9 cellular contexts compared by ENCODE assay signal in genomic region chr5:160199410-160199911, GRCh38. TPM values are rescaled to one million over a fixed set of nuclear protein-coding genes. Genes with fewer than 3 reads are reported as not detected.
A peak's percentile ranks its signal among the peaks of the same experiment; 100 is the strongest.
DNase-seq lines count a peak whose midpoint lies in the region; ATAC-seq and TF ChIP-seq lines count a peak whose summit lies in the region.
"Had no signal": no experiment of that assay in that cellular context is flagged by ENCODE, and none has a peak within 500 bp of the region (broad histone marks: within the 10 kb centered on the region; RNA-seq: fewer than 3 reads in every experiment).

No MANE protein-coding gene starts in this region.

- no peaks in the 10 kb centered on the region for H3K9me3 ChIP-seq in PC-9 (ENCODE audit: insufficient read depth, low read depth)
- H3K9me3 ChIP-seq in fibroblast of lung (ENCODE audit: control insufficient read depth, insufficient read depth, low read depth, low read length), result no peaks in the 10 kb centered on the region

- peak overlapping the region; percentile 64 for H3K4me2 ChIP-seq in PC-9
- H3K4me2 ChIP-seq in fibroblast of lung (ENCODE audit: extremely low read depth, insufficient read depth, low read length), result peak overlapping the region; percentile 78

- peak overlapping the region; percentile 35; the same call in 1 of the 2 replicates for H3K4me3 ChIP-seq in PC-9
- H3K4me3 ChIP-seq in fibroblast of lung (replicated peaks in 1 of 4; ENCODE audit: control extremely low read depth in 1 of 4, insufficient read depth in 1 of 4, low read depth in 3 of 4, low read length in 4 of 4), result peak overlapping the region in 3 of 4 experiments; percentile 30 to 53 (median 38)

- H4K20me1 ChIP-seq in PC-9 (ENCODE audit: insufficient read depth) (no peaks in the 10 kb centered on the region), fibroblast of lung (ENCODE audit: control insufficient read depth, extremely low read depth, insufficient read depth, low read length) (no peaks in the 10 kb centered on the region)

- H3K4me3 Mint-ChIP-seq in activated T-cell treated with anti-CD3 and anti-CD28 coated beads, Interleukin-2, amount 50 U/mL, for 72 hours, result peak overlapping the region; percentile 63 to 78
- H3K4me3 Mint-ChIP-seq in naive thymus-derived CD8-positive, alpha-beta T cell, result peak overlapping the region; percentile 60 to 87 (median 84)
- peak overlapping the region; percentile 78 for H3K4me3 Mint-ChIP-seq in stimulated activated memory B cell treated with anti-CD40 and anti-IgM and Interleukin-4, amounts not matched to agents 10 μg/mL and 1 μg/mL and 100 μg/mL, for 72 hours

- no peak overlapping the region for H3K27ac ChIP-seq in PC-9
- H3K27ac ChIP-seq in fibroblast of lung (ENCODE audit: insufficient read depth, low read length), result no peak overlapping the region

- peak; percentile 97 for ATAC-seq in GM19452 (IDR thresholded peaks at IDR 0.05; ENCODE audit: unreplicated experiment)
- peak; percentile 84 for ATAC-seq in HG03558 (IDR thresholded peaks at IDR 0.05; ENCODE audit: extremely low read depth, unreplicated experiment)
- peak; percentile 96 to 97 for ATAC-seq in activated T-cell treated with anti-CD3 and anti-CD28 coated beads, Interleukin-2, amount 50 U/mL, for 72 hours (replicated peaks in 1 of 2)
- ATAC-seq in naive thymus-derived CD8-positive, alpha-beta T cell, result peak; percentile 98 to 100
- ATAC-seq in stimulated activated memory B cell treated with anti-CD40 and anti-IgM and Interleukin-4, amounts not matched to agents 10 μg/mL and 1 μg/mL and 100 μg/mL, for 72 hours, result peak; percentile 93

- no peak overlapping the region for H3K27ac Mint-ChIP-seq in activated T-cell treated with anti-CD3 and anti-CD28 coated beads, Interleukin-2, amount 50 U/mL, for 72 hours
- peak overlapping the region in 2 of 10 donors; percentile 29 to 86 for H3K27ac Mint-ChIP-seq in naive thymus-derived CD8-positive, alpha-beta T cell
- peak overlapping the region; percentile 57 for H3K27ac Mint-ChIP-seq in stimulated activated memory B cell treated with anti-CD40 and anti-IgM and Interleukin-4, amounts not matched to agents 10 μg/mL and 1 μg/mL and 100 μg/mL, for 72 hours

- DNase-seq in CD1c-positive myeloid dendritic cell (ENCODE audit: extremely low spot score), result peak; percentile 78
- DNase-seq in PC-9, result peak in 1 of 2 experiments; percentile 84
- DNase-seq in activated T-cell treated with anti-CD3 and anti-CD28 coated beads, Interleukin-2, amount 50 U/mL, for 72 hours, result peak; percentile 73 to 84
- DNase-seq in fibroblast of lung (ENCODE audit: low read depth in 2 of 2), result peak; percentile 33 to 36
- DNase-seq in naive thymus-derived CD8-positive, alpha-beta T cell, result peak; percentile 24 to 78 (median 68)

- H3K36me3 ChIP-seq in PC-9 (ENCODE audit: low read depth) (no peaks in the 10 kb centered on the region), fibroblast of lung (ENCODE audit: control insufficient read depth, insufficient read depth, low read length) (no peaks in the 10 kb centered on the region)

- no peaks in the 10 kb centered on the region for H3K9me2 ChIP-seq in PC-9 (ENCODE audit: insufficient read depth)

- H3K4me1 ChIP-seq in PC-9 (replicated peaks; ENCODE audit: insufficient read depth) (no peaks in the 10 kb centered on the region), fibroblast of lung (ENCODE audit: control insufficient read depth, extremely low read depth, insufficient read depth, low read length) (peaks cover 17% of the 10 kb centered on the region)

- no peaks in the 10 kb centered on the region for H3K27me3 ChIP-seq in PC-9 (ENCODE audit: insufficient read depth, low read depth)
- no peaks in the 10 kb centered on the region for H3K27me3 ChIP-seq in fibroblast of lung (ENCODE audit: control insufficient read depth, insufficient read depth, low read length)

- H3K36me3 Mint-ChIP-seq in activated T-cell treated with anti-CD3 and anti-CD28 coated beads, Interleukin-2, amount 50 U/mL, for 72 hours (ENCODE audit: insufficient read depth in 2 of 2), result no peaks in the 10 kb centered on the region
- H3K36me3 Mint-ChIP-seq in naive thymus-derived CD8-positive, alpha-beta T cell, result no peaks in the 10 kb centered on the region
- H3K36me3 Mint-ChIP-seq in stimulated activated memory B cell treated with anti-CD40 and anti-IgM and Interleukin-4, amounts not matched to agents 10 μg/mL and 1 μg/mL and 100 μg/mL, for 72 hours, result no peaks in the 10 kb centered on the region

- intact Hi-C loops in PC-9 (cut with micrococcal nuclease; ENCODE audit: unreplicated experiment), result loop anchor here (1.0 to 2.0 kb wide), 6 partner anchors 80 to 192 kb away; partner anchors contain the start of gene PWWP2A

- H2AFZ ChIP-seq in PC-9, result no peak overlapping the region
- H2AFZ ChIP-seq in fibroblast of lung (ENCODE audit: low read length), result peak overlapping the region; percentile 98

- POLR2A ChIA-PET in PC-9 (lab: Charles Lee; ENCODE audit: unreplicated experiment), result no interaction called here
- POLR2A ChIA-PET in naive thymus-derived CD8-positive, alpha-beta T cell (lab: Charles Lee), result no interaction called here

- H3F3A ChIP-seq in PC-9 (ENCODE audit: insufficient read depth, low read depth), result no peaks in the 10 kb centered on the region

- no TSS peak for BruUV-seq in PC-9 (replicated peaks; lab: Mats Ljungman, UMichigan)

- H3K9ac ChIP-seq in fibroblast of lung (ENCODE audit: insufficient read depth, low read length), result peak overlapping the region; percentile 55

- peak; percentile 85 for TF ChIP-seq CTCF in PC-9 (conservative IDR thresholded peaks at IDR 0.05)
- TF ChIP-seq CTCF in fibroblast of lung (conservative IDR thresholded peaks at IDR 0.05 in 1 of 2, IDR thresholded peaks at IDR 0.05 in 1 of 2; ENCODE audit: low read depth in 1 of 2, low read length in 2 of 2), result peak; percentile 25 to 77

- H3K79me2 ChIP-seq in PC-9 (ENCODE audit: low read depth), result no peaks in the 10 kb centered on the region
- no peaks in the 10 kb centered on the region for H3K79me2 ChIP-seq in fibroblast of lung (ENCODE audit: control insufficient read depth, insufficient read depth, low read length)

- H3K9me3 Mint-ChIP-seq in activated T-cell treated with anti-CD3 and anti-CD28 coated beads, Interleukin-2, amount 50 U/mL, for 72 hours, result no peaks in the 10 kb centered on the region
- no peaks in the 10 kb centered on the region for H3K9me3 Mint-ChIP-seq in naive thymus-derived CD8-positive, alpha-beta T cell
- H3K9me3 Mint-ChIP-seq in stimulated activated memory B cell treated with anti-CD40 and anti-IgM and Interleukin-4, amounts not matched to agents 10 μg/mL and 1 μg/mL and 100 μg/mL, for 72 hours, result no peaks in the 10 kb centered on the region

- H3K4me1 Mint-ChIP-seq in activated T-cell treated with anti-CD3 and anti-CD28 coated beads, Interleukin-2, amount 50 U/mL, for 72 hours (ENCODE audit: low read depth), result no peaks in the 10 kb centered on the region
- peaks cover 0 to 9% (median 4%) of the 10 kb centered on the region in 4 donors for H3K4me1 Mint-ChIP-seq in naive thymus-derived CD8-positive, alpha-beta T cell
- peaks cover 16% of the 10 kb centered on the region for H3K4me1 Mint-ChIP-seq in stimulated activated memory B cell treated with anti-CD40 and anti-IgM and Interleukin-4, amounts not matched to agents 10 μg/mL and 1 μg/mL and 100 μg/mL, for 72 hours

- H3K27me3 Mint-ChIP-seq in activated T-cell treated with anti-CD3 and anti-CD28 coated beads, Interleukin-2, amount 50 U/mL, for 72 hours (ENCODE audit: low read depth), result peaks cover 23% of the 10 kb centered on the region
- peaks cover 6 to 28% (median 15%) of the 10 kb centered on the region in 5 donors for H3K27me3 Mint-ChIP-seq in naive thymus-derived CD8-positive, alpha-beta T cell
- peaks cover 52% of the 10 kb centered on the region for H3K27me3 Mint-ChIP-seq in stimulated activated memory B cell treated with anti-CD40 and anti-IgM and Interleukin-4, amounts not matched to agents 10 μg/mL and 1 μg/mL and 100 μg/mL, for 72 hours

- CTCF ChIA-PET in PC-9 (lab: Charles Lee), result interaction anchor here (0.6 kb wide), 2 partner anchors 72 to 77 kb away, joined by 3 to 8 read pairs; no protein-coding TSS in a partner anchor

RNA-seq across cellular contexts. Expression of gene FABP6, which starts 29.8 kb away (rescaled TPM):
- total RNA-seq in PC-9 (2021), result 1.7 and 5.7 TPM in 2 replicates
- not detected for total RNA-seq in activated T-cell treated with anti-CD3 and anti-CD28 coated beads, Interleukin-2, amount 50 U/mL, for 72 hours
- not detected in 2 replicates for total RNA-seq in fibroblast of lung
- not detected in 2 replicates for polyA plus RNA-seq in fibroblast of lung
- not detected in 2 replicates for polyA plus RNA-seq in fibroblast of lung (2012)
- not detected in 2 replicates for polyA minus RNA-seq in fibroblast of lung (ENCODE audit: low replicate concordance)
- not detected for total RNA-seq in naive thymus-derived CD8-positive, alpha-beta T cell
- polyA plus RNA-seq in naive thymus-derived CD8-positive, alpha-beta T cell, result not detected
- total RNA-seq: T-helper 2 cell treated with Interferon-gamma antibody and Interleukin-4, amounts not matched to agents 100 ng/mL and 5 ng/mL, for 36 hours had no signal
